1 cellular context compared by ENCODE assay signal in genomic region chr2:9201185-9201891, GRCh38.
A peak's percentile ranks its signal among the peaks of the same experiment; 100 is the strongest.
TF ChIP-seq lines count a peak whose summit lies in the region.

No MANE protein-coding gene starts in this region.

TF ChIP-seq in K562, 482 proteins besides CTCF, POLR2A, EP300 and RAD21 (continued from another document and continues in another):
- TF ChIP-seq ZNF398 (CRISPR knock-in tag; IDR thresholded peaks at IDR 0.05) = no peak
- no peak for TF ChIP-seq FOS (IDR thresholded peaks at IDR 0.05; ENCODE audit: extremely low read depth, insufficient read length)
- no peak for TF ChIP-seq ATF1 (CRISPR knock-in tag; IDR thresholded peaks at IDR 0.05)
- peak; percentile 83 for TF ChIP-seq ATF1 (tag; IDR thresholded peaks at IDR 0.05)
- TF ChIP-seq FOXP1 (CRISPR knock-in tag; IDR thresholded peaks at IDR 0.05) = no peak
- TF ChIP-seq MYC (IDR thresholded peaks at IDR 0.05; ENCODE audit: low read depth, low read length) = no peak
- TF ChIP-seq MYC (CRISPR knock-in tag; IDR thresholded peaks at IDR 0.05; ENCODE audit: borderline replicate concordance, low read depth) = no peak
- TF ChIP-seq, protein P1, sequence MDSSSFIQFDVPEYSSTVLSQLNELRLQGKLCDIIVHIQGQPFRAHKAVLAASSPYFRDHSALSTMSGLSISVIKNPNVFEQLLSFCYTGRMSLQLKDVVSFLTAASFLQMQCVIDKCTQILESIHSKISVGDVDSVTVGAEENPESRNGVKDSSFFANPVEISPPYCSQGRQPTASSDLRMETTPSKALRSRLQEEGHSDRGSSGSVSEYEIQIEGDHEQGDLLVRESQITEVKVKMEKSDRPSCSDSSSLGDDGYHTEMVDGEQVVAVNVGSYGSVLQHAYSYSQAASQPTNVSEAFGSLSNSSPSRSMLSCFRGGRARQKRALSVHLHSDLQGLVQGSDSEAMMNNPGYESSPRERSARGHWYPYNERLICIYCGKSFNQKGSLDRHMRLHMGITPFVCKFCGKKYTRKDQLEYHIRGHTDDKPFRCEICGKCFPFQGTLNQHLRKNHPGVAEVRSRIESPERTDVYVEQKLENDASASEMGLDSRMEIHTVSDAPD (CRISPR knock-in tag; IDR thresholded peaks at IDR 0.05) = no peak
- no peak for TF ChIP-seq OTX1 (CRISPR knock-in tag; IDR thresholded peaks at IDR 0.05)
- TF ChIP-seq NCOR1 (IDR thresholded peaks at IDR 0.05) = peak; percentile 46; the same call in 1 of the 2 replicates
- TF ChIP-seq THRA (IDR thresholded peaks at IDR 0.05) = no peak
- TF ChIP-seq, protein P2, sequence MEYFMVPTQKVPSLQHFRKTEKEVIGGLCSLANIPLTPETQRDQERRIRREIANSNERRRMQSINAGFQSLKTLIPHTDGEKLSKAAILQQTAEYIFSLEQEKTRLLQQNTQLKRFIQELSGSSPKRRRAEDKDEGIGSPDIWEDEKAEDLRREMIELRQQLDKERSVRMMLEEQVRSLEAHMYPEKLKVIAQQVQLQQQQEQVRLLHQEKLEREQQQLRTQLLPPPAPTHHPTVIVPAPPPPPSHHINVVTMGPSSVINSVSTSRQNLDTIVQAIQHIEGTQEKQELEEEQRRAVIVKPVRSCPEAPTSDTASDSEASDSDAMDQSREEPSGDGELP (CRISPR knock-in tag; IDR thresholded peaks at IDR 0.05; ENCODE audit: borderline replicate concordance) = no peak
- no peak for TF ChIP-seq ZNF717 (CRISPR knock-in tag; IDR thresholded peaks at IDR 0.05)
- TF ChIP-seq, protein P3, sequence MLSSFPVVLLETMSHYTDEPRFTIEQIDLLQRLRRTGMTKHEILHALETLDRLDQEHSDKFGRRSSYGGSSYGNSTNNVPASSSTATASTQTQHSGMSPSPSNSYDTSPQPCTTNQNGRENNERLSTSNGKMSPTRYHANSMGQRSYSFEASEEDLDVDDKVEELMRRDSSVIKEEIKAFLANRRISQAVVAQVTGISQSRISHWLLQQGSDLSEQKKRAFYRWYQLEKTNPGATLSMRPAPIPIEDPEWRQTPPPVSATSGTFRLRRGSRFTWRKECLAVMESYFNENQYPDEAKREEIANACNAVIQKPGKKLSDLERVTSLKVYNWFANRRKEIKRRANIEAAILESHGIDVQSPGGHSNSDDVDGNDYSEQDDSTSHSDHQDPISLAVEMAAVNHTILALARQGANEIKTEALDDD (IDR thresholded peaks at IDR 0.05) = peak; percentile 48; the same call in 1 of the 2 replicates
- TF ChIP-seq ETV5 (CRISPR knock-in tag; IDR thresholded peaks at IDR 0.05; ENCODE audit: low read depth) = peak; percentile 88
- TF ChIP-seq, protein P4, sequence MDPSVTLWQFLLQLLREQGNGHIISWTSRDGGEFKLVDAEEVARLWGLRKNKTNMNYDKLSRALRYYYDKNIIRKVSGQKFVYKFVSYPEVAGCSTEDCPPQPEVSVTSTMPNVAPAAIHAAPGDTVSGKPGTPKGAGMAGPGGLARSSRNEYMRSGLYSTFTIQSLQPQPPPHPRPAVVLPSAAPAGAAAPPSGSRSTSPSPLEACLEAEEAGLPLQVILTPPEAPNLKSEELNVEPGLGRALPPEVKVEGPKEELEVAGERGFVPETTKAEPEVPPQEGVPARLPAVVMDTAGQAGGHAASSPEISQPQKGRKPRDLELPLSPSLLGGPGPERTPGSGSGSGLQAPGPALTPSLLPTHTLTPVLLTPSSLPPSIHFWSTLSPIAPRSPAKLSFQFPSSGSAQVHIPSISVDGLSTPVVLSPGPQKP (CRISPR knock-in tag; IDR thresholded peaks at IDR 0.05) = no peak
- no peak for TF ChIP-seq ARID3B (CRISPR knock-in tag; IDR thresholded peaks at IDR 0.05; ENCODE audit: borderline replicate concordance)
- peak; percentile 30 for TF ChIP-seq NEUROD1 (IDR thresholded peaks at IDR 0.05; ENCODE audit: borderline replicate concordance, low read depth, low read length, partially characterized antibody)
- 0 out of 3 replicates have a peak, but pooled peaks of 1 of the 2 experiments have one; percentile 12 for TF ChIP-seq CBX3 (IDR thresholded peaks at IDR 0.05; ENCODE audit: borderline replicate concordance in 1 of 2, low read length in 2 of 2)
- TF ChIP-seq, protein P5, sequence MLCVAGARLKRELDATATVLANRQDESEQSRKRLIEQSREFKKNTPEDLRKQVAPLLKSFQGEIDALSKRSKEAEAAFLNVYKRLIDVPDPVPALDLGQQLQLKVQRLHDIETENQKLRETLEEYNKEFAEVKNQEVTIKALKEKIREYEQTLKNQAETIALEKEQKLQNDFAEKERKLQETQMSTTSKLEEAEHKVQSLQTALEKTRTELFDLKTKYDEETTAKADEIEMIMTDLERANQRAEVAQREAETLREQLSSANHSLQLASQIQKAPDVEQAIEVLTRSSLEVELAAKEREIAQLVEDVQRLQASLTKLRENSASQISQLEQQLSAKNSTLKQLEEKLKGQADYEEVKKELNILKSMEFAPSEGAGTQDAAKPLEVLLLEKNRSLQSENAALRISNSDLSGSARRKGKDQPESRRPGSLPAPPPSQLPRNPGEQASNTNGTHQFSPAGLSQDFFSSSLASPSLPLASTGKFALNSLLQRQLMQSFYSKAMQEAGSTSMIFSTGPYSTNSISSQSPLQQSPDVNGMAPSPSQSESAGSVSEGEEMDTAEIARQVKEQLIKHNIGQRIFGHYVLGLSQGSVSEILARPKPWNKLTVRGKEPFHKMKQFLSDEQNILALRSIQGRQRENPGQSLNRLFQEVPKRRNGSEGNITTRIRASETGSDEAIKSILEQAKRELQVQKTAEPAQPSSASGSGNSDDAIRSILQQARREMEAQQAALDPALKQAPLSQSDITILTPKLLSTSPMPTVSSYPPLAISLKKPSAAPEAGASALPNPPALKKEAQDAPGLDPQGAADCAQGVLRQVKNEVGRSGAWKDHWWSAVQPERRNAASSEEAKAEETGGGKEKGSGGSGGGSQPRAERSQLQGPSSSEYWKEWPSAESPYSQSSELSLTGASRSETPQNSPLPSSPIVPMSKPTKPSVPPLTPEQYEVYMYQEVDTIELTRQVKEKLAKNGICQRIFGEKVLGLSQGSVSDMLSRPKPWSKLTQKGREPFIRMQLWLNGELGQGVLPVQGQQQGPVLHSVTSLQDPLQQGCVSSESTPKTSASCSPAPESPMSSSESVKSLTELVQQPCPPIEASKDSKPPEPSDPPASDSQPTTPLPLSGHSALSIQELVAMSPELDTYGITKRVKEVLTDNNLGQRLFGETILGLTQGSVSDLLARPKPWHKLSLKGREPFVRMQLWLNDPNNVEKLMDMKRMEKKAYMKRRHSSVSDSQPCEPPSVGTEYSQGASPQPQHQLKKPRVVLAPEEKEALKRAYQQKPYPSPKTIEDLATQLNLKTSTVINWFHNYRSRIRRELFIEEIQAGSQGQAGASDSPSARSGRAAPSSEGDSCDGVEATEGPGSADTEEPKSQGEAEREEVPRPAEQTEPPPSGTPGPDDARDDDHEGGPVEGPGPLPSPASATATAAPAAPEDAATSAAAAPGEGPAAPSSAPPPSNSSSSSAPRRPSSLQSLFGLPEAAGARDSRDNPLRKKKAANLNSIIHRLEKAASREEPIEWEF (CRISPR knock-in tag; IDR thresholded peaks at IDR 0.05) = peak; percentile 57; the same call in 1 of the 2 replicates
- no peak for TF ChIP-seq ZNF780A (CRISPR knock-in tag; IDR thresholded peaks at IDR 0.05)
- TF ChIP-seq ZBED1 (IDR thresholded peaks at IDR 0.05) = no peak
- no peak for TF ChIP-seq ZNF449 (CRISPR knock-in tag; IDR thresholded peaks at IDR 0.05)
- TF ChIP-seq, protein P6, sequence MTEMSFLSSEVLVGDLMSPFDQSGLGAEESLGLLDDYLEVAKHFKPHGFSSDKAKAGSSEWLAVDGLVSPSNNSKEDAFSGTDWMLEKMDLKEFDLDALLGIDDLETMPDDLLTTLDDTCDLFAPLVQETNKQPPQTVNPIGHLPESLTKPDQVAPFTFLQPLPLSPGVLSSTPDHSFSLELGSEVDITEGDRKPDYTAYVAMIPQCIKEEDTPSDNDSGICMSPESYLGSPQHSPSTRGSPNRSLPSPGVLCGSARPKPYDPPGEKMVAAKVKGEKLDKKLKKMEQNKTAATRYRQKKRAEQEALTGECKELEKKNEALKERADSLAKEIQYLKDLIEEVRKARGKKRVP (CRISPR knock-in tag; IDR thresholded peaks at IDR 0.05) = no peak
- TF ChIP-seq ZNF431 (CRISPR knock-in tag; IDR thresholded peaks at IDR 0.05) = no peak
- peak; percentile 95 for TF ChIP-seq PRDM10 (IDR thresholded peaks at IDR 0.05; ENCODE audit: partially characterized antibody)
- no peak for TF ChIP-seq CBFB (CRISPR knock-in tag; IDR thresholded peaks at IDR 0.05)
- 0 out of 2 replicates have a peak, but pooled peaks have one; percentile 9 for TF ChIP-seq ZNF41 (CRISPR knock-in tag; conservative IDR thresholded peaks at IDR 0.05)
- TF ChIP-seq TAL1 (IDR thresholded peaks at IDR 0.05) = peak; percentile 53; the same call in 1 of the 2 replicates
- TF ChIP-seq ELF4 (CRISPR knock-in tag; IDR thresholded peaks at IDR 0.05) = 0 out of 2 replicates have a peak, but pooled peaks have one; percentile 47
